22 cellular contexts compared by ENCODE assay signal in the genomic region with DNA sequence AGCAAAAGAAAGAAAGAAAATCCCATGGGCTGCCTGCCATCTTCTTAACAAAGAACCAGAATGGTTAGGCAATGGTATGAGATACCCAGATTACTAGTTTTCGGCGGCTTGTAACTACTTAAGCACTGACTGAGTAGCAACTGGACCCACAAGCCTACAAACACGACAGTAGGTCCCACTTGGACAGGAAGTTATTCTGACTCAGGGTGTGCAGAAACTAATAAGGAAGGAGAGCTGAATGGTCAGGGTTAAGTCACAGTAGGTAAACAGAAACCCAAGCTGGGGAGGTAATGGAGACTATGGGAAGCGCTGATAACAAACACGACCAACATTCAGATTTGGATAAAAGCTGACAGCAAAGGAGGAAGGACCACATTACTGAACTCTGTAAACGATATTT. TPM values are rescaled to one million over a fixed set of nuclear protein-coding genes. Genes with fewer than 3 reads are reported as not detected.
DNase-seq lines count a peak whose midpoint lies in the region; ATAC-seq, FAIRE-seq and TF ChIP-seq lines count a peak whose summit lies in the region.
"Had no signal": no experiment of that assay in that cellular context is flagged by ENCODE, and none has a peak within 500 bp of the region (broad histone marks: within the 10 kb centered on the region; RNA-seq: fewer than 3 reads in every experiment).

No MANE protein-coding gene starts in this region.

- no TSS peak for BruUV-seq in K562 (replicated peaks; lab: Mats Ljungman, UMichigan)

- H3K9ac ChIP-seq in OCI-LY3 (ENCODE audit: low read length) (no peak overlapping the region), K562 (ENCODE audit: insufficient read depth in 1 of 2, low read depth in 2 of 2, low read length in 2 of 2) (no peak overlapping the region)
- H3K9ac ChIP-seq: BLaER1 treated with 17β-estradiol and CSF1 and Interleukin-3, amounts not matched to agents 10 nM and 100 nM had no signal

- no peaks in the 10 kb centered on the region for H3K9me1 ChIP-seq in K562 (ENCODE audit: control insufficient read depth, insufficient read depth, low read length)

- 18% methylated on average over 6 of the region's 6 CpGs for WGBS in K562 (ENCODE audit: insufficient coverage, low coverage, missing lambda C conversion rate)

- no peaks in the 10 kb centered on the region for H3K36me3 ChIP-seq in OCI-LY3 (replicated peaks; ENCODE audit: low read depth, low read length)
- no peaks in the 10 kb centered on the region for H3K36me3 ChIP-seq in K562 (ENCODE audit: control insufficient read depth, insufficient read depth, low read length)
- H3K36me3 ChIP-seq: BE2C; BLaER1 treated with 17β-estradiol and CSF1 and Interleukin-3, amounts not matched to agents 10 nM and 100 nM had no signal

- no peaks in the 10 kb centered on the region for H3K9me3 ChIP-seq in OCI-LY3 (ENCODE audit: insufficient read depth, low read length)
- peaks cover under 1% of the 10 kb centered on the region; the same call in 1 of the 2 replicates for H3K9me3 ChIP-seq in K562 (replicated peaks; ENCODE audit: control insufficient read depth, insufficient read depth, low read depth, low read length)
- H3K9me3 ChIP-seq: BE2C; BLaER1 treated with 17β-estradiol and CSF1 and Interleukin-3, amounts not matched to agents 10 nM and 100 nM had no signal

- H2AFZ ChIP-seq in OCI-LY3 (ENCODE audit: low read depth, low read length) (peak overlapping the region; percentile 43; the same call in 1 of the 2 replicates), K562 (ENCODE audit: low read depth, low read length) (peak overlapping the region; percentile 55; the same call in 1 of the 2 replicates)

- intact Hi-C loops in K562 (cut with micrococcal nuclease): no loop called here

- DNase-seq in Daoy (ENCODE audit: low read depth) (peak; percentile 13), K562 (ENCODE audit: extremely low read depth in 1 of 4, low spot score in 3 of 4) (peak in 1 of 4 experiments; percentile 29), kidney tubule cell (ENCODE audit: low spot score) (peak; percentile 39), NCI-H2227 (lab: John Stamatoyannopoulos, UW; ENCODE audit: unreplicated experiment) (no peak), GM10266 (ENCODE audit: extremely low spot score) (no peak), dedifferentiated amniotic fluid mesenchymal stem cell (ENCODE audit: extremely low spot score) (no peak)
- DNase-seq in activated naive CD4-positive, alpha-beta T cell (lab: John Stamatoyannopoulos, UW): no peak
- DNase-seq: AML-193; BE2C; Calu3; CD4-positive, alpha-beta memory T cell; COR-L47; DMS79; GF-D8; H7; HCEC 1CT had no signal

- H4K20me1 ChIP-seq in OCI-LY3 (ENCODE audit: insufficient read depth, low read length) (no peaks in the 10 kb centered on the region), K562 (replicated peaks; ENCODE audit: control insufficient read depth, insufficient read depth, low read length) (no peaks in the 10 kb centered on the region)
- H4K20me1 ChIP-seq: BLaER1 treated with 17β-estradiol and CSF1 and Interleukin-3, amounts not matched to agents 10 nM and 100 nM had no signal

- H3K4me1 ChIP-seq in OCI-LY3 (ENCODE audit: low read length) (peaks cover 33% of the 10 kb centered on the region), K562 (replicated peaks in 1 of 2; ENCODE audit: control insufficient read depth in 2 of 2, insufficient read depth in 2 of 2, low read length in 2 of 2) (no peaks in the 10 kb centered on the region; a peak in 1 of 5 replicates)
- H3K4me1 ChIP-seq: BE2C; BLaER1 treated with 17β-estradiol and CSF1 and Interleukin-3, amounts not matched to agents 10 nM and 100 nM had no signal

- no peak for TF ChIP-seq POLR2A in K562 (conservative IDR thresholded peaks at IDR 0.05)

- TF ChIP-seq CTCF in OCI-LY3 (IDR thresholded peaks at IDR 0.05; ENCODE audit: low read depth, low read length) (no peak), K562 (IDR thresholded peaks at IDR 0.05 in 2 of 3, conservative IDR thresholded peaks at IDR 0.05 in 1 of 3; ENCODE audit: insufficient read depth in 2 of 3, low read depth in 1 of 3, low read length in 3 of 3) (no peak), GM10266 (IDR thresholded peaks at IDR 0.05; ENCODE audit: control insufficient read depth, insufficient read depth, low read depth, missing control alignments) (no peak)

- no peak for TF ChIP-seq EP300 in K562 (IDR thresholded peaks at IDR 0.05; ENCODE audit: low read length)

- FAIRE-seq in K562 (lab: Jason Lieb, UNC): no peak
- FAIRE-seq: GM19239, H1 had no signal

- in situ Hi-C loops in K562 (cut with MboI): no loop called here

- TF ChIP-seq RAD21 in K562 (CRISPR knock-in tag; conservative IDR thresholded peaks at IDR 0.05 in 1 of 2, IDR thresholded peaks at IDR 0.05 in 1 of 2): no peak

- peak overlapping the region; percentile 13; the same call in 1 of the 2 replicates for H3K27ac ChIP-seq in OCI-LY3 (ENCODE audit: low read length)
- H3K27ac ChIP-seq in K562 (ENCODE audit: extremely low read depth, low read depth, low read length): no peak overlapping the region
- H3K27ac ChIP-seq: BLaER1 treated with 17β-estradiol and CSF1 and Interleukin-3, amounts not matched to agents 10 nM and 100 nM had no signal

- H3K4me2 ChIP-seq in OCI-LY3 (ENCODE audit: low read length): no peak overlapping the region
- peak overlapping the region; percentile 24; the same call in 1 of the 2 replicates for H3K4me2 ChIP-seq in K562 (ENCODE audit: insufficient read depth, low read length)
- H3K4me2 ChIP-seq: BLaER1 treated with 17β-estradiol and CSF1 and Interleukin-3, amounts not matched to agents 10 nM and 100 nM had no signal

- CTCF ChIA-PET in K562 (lab: Yijun Ruan, JAX; ENCODE audit: low intra/inter-chr PET ratio): no interaction called here

- H3K79me2 ChIP-seq in OCI-LY3 (ENCODE audit: low read length) (no peaks in the 10 kb centered on the region), K562 (ENCODE audit: control insufficient read depth, insufficient read depth, low read length) (no peaks in the 10 kb centered on the region)

- POLR2A ChIA-PET in K562 (lab: Yijun Ruan, JAX): interaction anchor here (1.3 kb wide), 1 partner anchor 12 kb away, joined by 5 read pairs; no protein-coding TSS in a partner anchor

- no peak for ATAC-seq in K562

- H3K4me3 ChIP-seq in OCI-LY3 (ENCODE audit: low read length) (no peak overlapping the region), K562 (no peak overlapping the region)
- H3K4me3 ChIP-seq: BLaER1 treated with 17β-estradiol and CSF1 and Interleukin-3, amounts not matched to agents 10 nM and 100 nM had no signal

- H3K27me3 ChIP-seq in OCI-LY3 (ENCODE audit: low read depth, low read length) (no peaks in the 10 kb centered on the region), K562 (ENCODE audit: control insufficient read depth in 2 of 2, insufficient read depth in 2 of 2, low read length in 2 of 2) (no peaks in the 10 kb centered on the region; a peak in 1 of 5 replicates)
- H3K27me3 ChIP-seq: BLaER1 treated with 17β-estradiol and CSF1 and Interleukin-3, amounts not matched to agents 10 nM and 100 nM had no signal

TF ChIP-seq in K562, 482 proteins besides CTCF, POLR2A, EP300 and RAD21:
- TF ChIP-seq, protein P1, sequence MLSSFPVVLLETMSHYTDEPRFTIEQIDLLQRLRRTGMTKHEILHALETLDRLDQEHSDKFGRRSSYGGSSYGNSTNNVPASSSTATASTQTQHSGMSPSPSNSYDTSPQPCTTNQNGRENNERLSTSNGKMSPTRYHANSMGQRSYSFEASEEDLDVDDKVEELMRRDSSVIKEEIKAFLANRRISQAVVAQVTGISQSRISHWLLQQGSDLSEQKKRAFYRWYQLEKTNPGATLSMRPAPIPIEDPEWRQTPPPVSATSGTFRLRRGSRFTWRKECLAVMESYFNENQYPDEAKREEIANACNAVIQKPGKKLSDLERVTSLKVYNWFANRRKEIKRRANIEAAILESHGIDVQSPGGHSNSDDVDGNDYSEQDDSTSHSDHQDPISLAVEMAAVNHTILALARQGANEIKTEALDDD (IDR thresholded peaks at IDR 0.05): peak; percentile 65; the same call in 1 of the 2 replicates
- TF ChIP-seq RBBP5 (IDR thresholded peaks at IDR 0.05; ENCODE audit: borderline replicate concordance, insufficient read depth, low read length, poor library complexity, severe bottlenecking): no peak

RNA-seq across cellular contexts. Expression of a gene that starts 10.4 kb away (rescaled TPM):
- 0.57 and 0.80 TPM in 2 replicates for total RNA-seq in Daoy (2014; rRNA removed; shearing (Covaris generic))
- total RNA-seq in K562 (2011; cell fraction: chromatin; rRNA removed; ENCODE audit: low replicate concordance): 0.07 TPM in 1 of 2 replicates, not detected in the other
- total RNA-seq in K562 (2011; cell fraction: nucleolus; rRNA removed): not detected in 2 replicates
- not detected in 2 replicates for total RNA-seq in K562 (2011; cell fraction: nucleoplasm; rRNA removed)
- total RNA-seq in K562 (2014; rRNA removed): 0.09 and 0.20 TPM in 2 replicates
- 0.15 and 0.32 TPM in 2 replicates for total RNA-seq in K562 (2014; rRNA removed; fragmentation: Illumina TruSeq; extraction: Trizol)
- total RNA-seq in K562 (2015; rRNA removed; fragmentation: Illumina TruSeq; extraction: Trizol): 0.11 and 0.14 TPM in 2 replicates
- total RNA-seq in K562 (2021): 0.24 and 0.65 TPM in 2 replicates
- 0.04 and 0.09 TPM in 2 replicates for polyA plus RNA-seq in K562 (2011; rRNA removed)
- polyA plus RNA-seq in K562 (2011; cell fraction: cytosol; rRNA removed): 0.03 and 0.07 TPM in 2 replicates
- polyA plus RNA-seq in K562 (2011; cell fraction: nucleus; rRNA removed): 0.08 and 0.16 TPM in 2 replicates
- 0.13 and 0.14 TPM in 2 replicates for polyA plus RNA-seq in K562 (2012)
- 0.08 and 0.09 TPM in 2 replicates for polyA plus RNA-seq in K562 (2014; fragmentation: Illumina TruSeq; extraction: Trizol)
- under 1 TPM; 0.03 to 0.11 TPM for polyA plus RNA-seq in K562 (2014; fragmentation: Nextera tagmentation; extraction: Ambion mirVana)
- 0.05 and 1.4 TPM in 2 replicates for polyA plus RNA-seq in K562 (2014; rRNA removed)
- 0.06 and 0.14 TPM in 2 replicates for polyA minus RNA-seq in K562 (2011; rRNA and poly(A)+ RNA removed)
- 0.73 TPM in 1 of 2 replicates, not detected in the other for polyA minus RNA-seq in K562 (2011; cell fraction: cytosol; rRNA and poly(A)+ RNA removed)
- 0.13 TPM in 1 of 2 replicates, not detected in the other for polyA minus RNA-seq in K562 (2011; cell fraction: nucleus; rRNA and poly(A)+ RNA removed)
- total RNA-seq: A172 had no signal
- polyA plus RNA-seq: AG04450 had no signal

Comparison
In these comparisons a context has a peak if more than half of its experiments do, and no peak if none do; other contexts are left out.
1. DNase-seq: peak in Daoy (single experiment) and kidney tubule cell (single experiment); none in NCI-H2227 (single experiment), GM10266 (single experiment), activated naive CD4-positive, alpha-beta T cell (0 of 4) and dedifferentiated amniotic fluid mesenchymal stem cell (single experiment).